8 cellular contexts compared by ENCODE assay signal in the genomic region with DNA sequence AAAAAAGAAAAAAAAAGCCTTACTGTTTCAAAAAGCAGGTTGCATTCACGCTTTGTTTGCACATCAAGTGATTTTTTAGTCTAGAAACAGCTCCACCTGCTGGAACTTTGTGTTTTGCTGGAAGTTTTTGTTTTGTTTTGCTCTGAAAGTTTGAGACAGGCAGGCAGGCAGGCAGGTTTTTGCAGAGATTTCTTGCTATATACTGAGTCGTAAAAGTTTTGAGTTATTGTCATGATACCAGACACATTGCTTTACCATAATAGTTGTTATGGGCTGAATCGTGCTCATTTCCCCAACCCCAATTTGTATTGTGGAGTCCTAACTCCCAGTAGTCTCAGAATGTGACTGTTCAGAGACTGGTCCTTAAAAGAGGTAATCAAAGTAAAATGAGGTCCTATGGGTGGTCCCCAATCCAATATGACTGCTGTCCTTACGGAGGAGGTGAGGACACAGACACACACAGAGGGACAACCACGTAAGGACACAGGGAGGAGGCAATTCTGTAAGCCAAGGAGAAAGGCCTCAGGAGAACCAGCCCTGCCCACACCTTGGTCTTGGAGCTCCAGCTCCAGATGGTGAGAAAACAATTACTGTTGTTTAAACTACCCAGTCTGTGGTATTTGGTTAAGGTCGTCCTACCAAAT. TPM values are rescaled to one million over a fixed set of nuclear protein-coding genes. Genes with fewer than 3 reads are reported as not detected.
DNase-seq lines count a peak whose midpoint lies in the region; ATAC-seq and TF ChIP-seq lines count a peak whose summit lies in the region.

No MANE protein-coding gene starts in this region.

- H3K4me1 Mint-ChIP-seq in activated CD8-positive, alpha-beta T cell treated with anti-CD3 and anti-CD28 coated beads, Interleukin-2, amount 10 ng/mL, durations not matched to agents 7 days and 5 days (ENCODE audit: low read depth) = peaks cover 25% of the 10 kb centered on the region
- no peaks in the 10 kb centered on the region for H3K4me1 Mint-ChIP-seq in glutamatergic neuron (ENCODE audit: low read depth, unreplicated experiment)

- POLR2A ChIA-PET in activated CD8-positive, alpha-beta T cell treated with anti-CD3 and anti-CD28 coated beads, Interleukin-2, amount 10 ng/mL, durations not matched to agents 7 days and 5 days (lab: Charles Lee) = interaction anchor here (1.3 kb wide), 1 partner anchor 35 kb away, joined by 3 read pairs; no protein-coding TSS in a partner anchor

- H3K36me3 Mint-ChIP-seq in activated CD8-positive, alpha-beta T cell treated with anti-CD3 and anti-CD28 coated beads, Interleukin-2, amount 10 ng/mL, durations not matched to agents 7 days and 5 days (ENCODE audit: low read depth) = no peaks in the 10 kb centered on the region
- no peaks in the 10 kb centered on the region for H3K36me3 Mint-ChIP-seq in glutamatergic neuron (ENCODE audit: unreplicated experiment)

- intact Hi-C loops in Right ventricle myocardium inferior (cut with DNase I) = no loop called here

- DNase-seq in right atrium auricular region (ENCODE audit: low spot score) (no peak), Right ventricle myocardium inferior (ENCODE audit: missing footprints) (no peak), M059J (ENCODE audit: low read depth) (peak; percentile 42), glutamatergic neuron (no peak)
- DNase-seq in activated CD8-positive, alpha-beta T cell treated with anti-CD3 and anti-CD28 coated beads, Interleukin-2, amount 10 ng/mL, durations not matched to agents 7 days and 5 days = peak; percentile 72
- peak; percentile 25 to 39 for DNase-seq in stimulated activated CD4-positive, alpha-beta T cell treated with anti-CD3 and anti-CD28 coated beads, Interleukin-2, amount 100 ng/mL, for 48 hours

- no peak overlapping the region for H3K4me3 ChIP-seq in right atrium auricular region

- H3K27ac ChIP-seq in right atrium auricular region = no peak overlapping the region

- H3K27me3 Mint-ChIP-seq in activated CD8-positive, alpha-beta T cell treated with anti-CD3 and anti-CD28 coated beads, Interleukin-2, amount 10 ng/mL, durations not matched to agents 7 days and 5 days (ENCODE audit: low read depth) = peaks cover 3% of the 10 kb centered on the region
- peaks cover 1% of the 10 kb centered on the region for H3K27me3 Mint-ChIP-seq in glutamatergic neuron (ENCODE audit: unreplicated experiment)

- TF ChIP-seq CTCF in right atrium auricular region (IDR thresholded peaks at IDR 0.05) = peak; percentile 23 to 55
- TF ChIP-seq CTCF in glutamatergic neuron (IDR thresholded peaks at IDR 0.05; ENCODE audit: partially characterized antibody, unreplicated experiment) = peak; percentile 72

- H3K4me3 Mint-ChIP-seq in activated CD8-positive, alpha-beta T cell treated with anti-CD3 and anti-CD28 coated beads, Interleukin-2, amount 10 ng/mL, durations not matched to agents 7 days and 5 days = no peak overlapping the region
- H3K4me3 Mint-ChIP-seq in glutamatergic neuron (ENCODE audit: unreplicated experiment) = no peak overlapping the region

- no peaks in the 10 kb centered on the region for H3K4me1 ChIP-seq in right atrium auricular region

- H3K27me3 ChIP-seq in right atrium auricular region = no peaks in the 10 kb centered on the region

- ATAC-seq in Right ventricle myocardium inferior = no peak
- ATAC-seq in activated CD8-positive, alpha-beta T cell treated with anti-CD3 and anti-CD28 coated beads, Interleukin-2, amount 10 ng/mL, durations not matched to agents 7 days and 5 days = peak; percentile 27
- ATAC-seq in HG03520 (IDR thresholded peaks at IDR 0.05; ENCODE audit: unreplicated experiment) = no peak
- ATAC-seq in HG03196 (IDR thresholded peaks at IDR 0.05; ENCODE audit: unreplicated experiment) = no peak

- H3K27ac Mint-ChIP-seq in activated CD8-positive, alpha-beta T cell treated with anti-CD3 and anti-CD28 coated beads, Interleukin-2, amount 10 ng/mL, durations not matched to agents 7 days and 5 days = no peak overlapping the region
- no peak overlapping the region for H3K27ac Mint-ChIP-seq in glutamatergic neuron (ENCODE audit: unreplicated experiment)

- no peaks in the 10 kb centered on the region for H3K9me3 Mint-ChIP-seq in activated CD8-positive, alpha-beta T cell treated with anti-CD3 and anti-CD28 coated beads, Interleukin-2, amount 10 ng/mL, durations not matched to agents 7 days and 5 days (ENCODE audit: insufficient read depth)
- no peaks in the 10 kb centered on the region for H3K9me3 Mint-ChIP-seq in glutamatergic neuron (ENCODE audit: unreplicated experiment)

- H3K36me3 ChIP-seq in right atrium auricular region = no peaks in the 10 kb centered on the region

- peaks cover 0 to 4% of the 10 kb centered on the region in 2 donors for H3K9me3 ChIP-seq in right atrium auricular region

- CTCF ChIA-PET in activated CD8-positive, alpha-beta T cell treated with anti-CD3 and anti-CD28 coated beads, Interleukin-2, amount 10 ng/mL, durations not matched to agents 7 days and 5 days (lab: Charles Lee) = interaction anchor here (0.6 to 2.8 kb wide), 38 partner anchors 10 to 449 kb away, joined by 3 to 19 read pairs (median 5); no protein-coding TSS in a partner anchor

RNA-seq across cellular contexts. Expression of a gene that starts 20.9 kb away (rescaled TPM):
- total RNA-seq in right atrium auricular region (not detected), Right ventricle myocardium inferior (not detected), glutamatergic neuron (ENCODE audit: unreplicated experiment) (not detected)
- not detected in 2 replicates for total RNA-seq in M059J (2014; rRNA removed; shearing (Covaris generic))
- total RNA-seq in activated CD8-positive, alpha-beta T cell treated with anti-CD3 and anti-CD28 coated beads, Interleukin-2, amount 10 ng/mL, durations not matched to agents 7 days and 5 days = not detected

Comparison
In these comparisons a context has a peak if more than half of its experiments do, and no peak if none do; other contexts are left out.
1. DNase-seq: peak in M059J (single experiment), activated CD8-positive, alpha-beta T cell treated with anti-CD3 and anti-CD28 coated beads, Interleukin-2, amount 10 ng/mL, durations not matched to agents 7 days and 5 days (single experiment) and stimulated activated CD4-positive, alpha-beta T cell treated with anti-CD3 and anti-CD28 coated beads, Interleukin-2, amount 100 ng/mL, for 48 hours (2 of 2); none in right atrium auricular region (single experiment), Right ventricle myocardium inferior (single experiment) and glutamatergic neuron (single experiment).